ENCODE assay signal across 27 cellular contexts in genomic region chr15:72112805-72113204, GRCh38.
"Had no signal": no experiment of that assay in that cellular context is flagged by ENCODE, and none has a peak within 500 bp of the region (broad histone marks: within the 10 kb centered on the region; RNA-seq: fewer than 3 reads in every experiment).

No MANE protein-coding gene starts in this region.

- H3K4me3 ChIP-seq: adrenal gland, K562, SK-N-MC had no signal

- H3K9me3 ChIP-seq: adrenal gland had no signal

- H3K27ac ChIP-seq: adrenal gland, SK-N-MC, VCaP had no signal

- H3K27me3 ChIP-seq: adrenal gland had no signal

- ATAC-seq: activated CD4-positive, alpha-beta T cell treated with anti-CD3 and anti-CD28 coated beads for 36 hours; activated T-cell treated with anti-CD3 and anti-CD28 coated beads, Interleukin-2, amount 50 U/mL, for 72 hours; K562; Panc1; Right ventricle myocardium inferior had no signal

- H3K36me3 ChIP-seq: adrenal gland had no signal

- DNase-seq: activated CD4-positive, alpha-beta memory T cell treated with anti-CD3 and anti-CD28 coated beads, Interleukin-2, amount 10 ng/mL, durations not matched to agents 7 days and 5 days; activated CD4-positive, alpha-beta T cell treated with anti-CD3 and anti-CD28 coated beads for 36 hours; activated CD4-positive, alpha-beta T cell treated with anti-CD3 and anti-CD28 coated beads, Interleukin-2, amount 50 U/mL, for 1 hour; activated naive CD4-positive, alpha-beta T cell treated with anti-CD3 and anti-CD28 coated beads, Interleukin-2, amount 50 U/mL, for 16 hours; activated naive CD8-positive, alpha-beta T cell treated with anti-CD3 and anti-CD28 coated beads, Interleukin-2, amount 10 ng/mL, durations not matched to agents 7 days and 5 days; activated T-cell treated with anti-CD3 and anti-CD28 coated beads for 4 hours; activated T-cell treated with anti-CD3 and anti-CD28 coated beads, Interleukin-2, amount 50 U/mL, for 72 hours; adrenal gland; anterior cingulate cortex; Kasumi-1; NCI-H1048; NCI-H1417; NCI-H2029; NCI-H2107; NCI-H2171 treated with DMSO at 0.1 percent for 48 hours; NCI-H226; NCI-H510A; NCI-H526 treated with DMSO at 0.1 percent for 48 hours; NCI-H82; OCI-M1; RPMI8226; T-helper 1 cell had no signal
